ENCODE assay signal across 17 cellular contexts in genomic region chr11:73991471-73992006, GRCh38.
A peak's percentile ranks its signal among the peaks of the same experiment; 100 is the strongest.
DNase-seq lines count a peak whose midpoint lies in the region; ATAC-seq, FAIRE-seq and TF ChIP-seq lines count a peak whose summit lies in the region.
"Had no signal": no experiment of that assay in that cellular context is flagged by ENCODE, and none has a peak within 500 bp of the region (broad histone marks: within the 10 kb centered on the region; RNA-seq: fewer than 3 reads in every experiment).

No MANE protein-coding gene starts in this region.

- no peaks in the 10 kb centered on the region for H3K79me2 ChIP-seq in Loucy (ENCODE audit: insufficient read depth, low read length)

- no peaks in the 10 kb centered on the region for H3K36me3 ChIP-seq in Loucy (ENCODE audit: insufficient read depth, low read length)
- H3K36me3 ChIP-seq: gastroesophageal sphincter, upper lobe of right lung had no signal

- peaks cover 24% of the 10 kb centered on the region for H3K4me1 Mint-ChIP-seq in memory B cell
- H3K4me1 Mint-ChIP-seq: nephron had no signal

- no peaks in the 10 kb centered on the region for H3K36me3 Mint-ChIP-seq in memory B cell

- no peaks in the 10 kb centered on the region for H3K9me3 Mint-ChIP-seq in memory B cell
- H3K9me3 Mint-ChIP-seq: nephron had no signal

- DNase-seq in NCI-H510A treated with DMSO at 0.1 percent for 48 hours (lab: John Stamatoyannopoulos, UW) (peak; percentile 27), NCI-H510A (lab: John Stamatoyannopoulos, UW) (no peak), GM19239 (ENCODE audit: insufficient read length, low spot score) (no peak), memory B cell (ENCODE audit: low spot score in 2 of 2) (no peak), urothelium cell line (ENCODE audit: low spot score) (no peak), T-helper 1 cell (no peak), NCI-H1930 (lab: John Stamatoyannopoulos, UW) (no peak)
- DNase-seq: 8988T, body of pancreas, NCI-H1105, NCI-H526 treated with DMSO at 0.1 percent for 48 hours, SHP77, upper lobe of right lung had no signal

- peak overlapping the region; percentile 91 for H3K27ac Mint-ChIP-seq in memory B cell
- H3K27ac Mint-ChIP-seq: nephron had no signal

- peaks cover 25% of the 10 kb centered on the region for H3K4me1 ChIP-seq in Loucy (ENCODE audit: insufficient read depth, low read length, poor library complexity, severe bottlenecking)
- H3K4me1 ChIP-seq: body of pancreas, gastroesophageal sphincter had no signal

- no peak for TF ChIP-seq CTCF in Loucy (conservative IDR thresholded peaks at IDR 0.05; ENCODE audit: low read length)

- H3F3A ChIP-seq in Loucy (ENCODE audit: low read depth), result no peaks in the 10 kb centered on the region

- peak overlapping the region; percentile 28; the same call in 1 of the 2 replicates for H2AFZ ChIP-seq in Loucy (ENCODE audit: low read length)

- H3K9me2 ChIP-seq in Loucy (replicated peaks; ENCODE audit: low read depth, low read length), result no peaks in the 10 kb centered on the region

- H3K4me2 ChIP-seq in Loucy (ENCODE audit: low read depth, low read length, poor library complexity, severe bottlenecking), result no peak overlapping the region

- H3K27me3 Mint-ChIP-seq in memory B cell, result no peaks in the 10 kb centered on the region

- H3K9me3 ChIP-seq in Loucy (ENCODE audit: insufficient read depth, low read depth, low read length), result no peaks in the 10 kb centered on the region
- H3K9me3 ChIP-seq: body of pancreas, gastroesophageal sphincter, upper lobe of right lung had no signal

- peak overlapping the region; percentile 49 for H3K4me3 Mint-ChIP-seq in memory B cell
- H3K4me3 Mint-ChIP-seq: nephron had no signal

- H4K20me1 ChIP-seq in Loucy (ENCODE audit: insufficient read depth, low read length, poor library complexity, severe bottlenecking), result no peaks in the 10 kb centered on the region

- no peaks in the 10 kb centered on the region for H3K27me3 ChIP-seq in Loucy (ENCODE audit: insufficient read depth, low read length, poor library complexity, severe bottlenecking)
- H3K27me3 ChIP-seq: body of pancreas, gastroesophageal sphincter, upper lobe of right lung had no signal

- no peak overlapping the region for H3K4me3 ChIP-seq in Loucy (ENCODE audit: low read length, poor library complexity, severe bottlenecking)
- H3K4me3 ChIP-seq: body of pancreas, gastroesophageal sphincter, upper lobe of right lung had no signal

- H3K9ac ChIP-seq in Loucy (ENCODE audit: low read depth, low read length, poor library complexity, severe bottlenecking), result no peak overlapping the region

- ATAC-seq in memory B cell (ENCODE audit: low read depth), result peak; percentile 40
- ATAC-seq: body of pancreas, gastroesophageal sphincter had no signal

- FAIRE-seq in GM19239 (lab: Jason Lieb, UNC) (peak; percentile 82), urothelium cell line (lab: Jason Lieb, UNC) (no peak)
- FAIRE-seq: TTC549 had no signal
